In genomic region chr7:149872419-149873073, GRCh38 we compare ENCODE assay signal across 7 cellular contexts. TPM values are rescaled to one million over a fixed set of nuclear protein-coding genes. Genes with fewer than 3 reads are reported as not detected.
A peak's percentile ranks its signal among the peaks of the same experiment; 100 is the strongest.
DNase-seq lines count a peak whose midpoint lies in the region; ATAC-seq, FAIRE-seq and TF ChIP-seq lines count a peak whose summit lies in the region.

No MANE protein-coding gene starts in this region.

- H3K4me3 ChIP-seq in HUES48 (ENCODE audit: low read depth, low read length) (peak overlapping the region; percentile 70), bronchial epithelial cell (ENCODE audit: low read depth, low read length) (peak overlapping the region; percentile 62), iPS-20b (ENCODE audit: low read length) (peak overlapping the region; percentile 73), retinal pigment epithelial cell (ENCODE audit: low read length) (peak overlapping the region; percentile 68)

- H3K9me3 ChIP-seq in HUES48 (ENCODE audit: control insufficient read depth, insufficient read depth, low read length) (no peaks in the 10 kb centered on the region), iPS-20b (ENCODE audit: insufficient read depth, low read depth, low read length) (no peaks in the 10 kb centered on the region)

- TF ChIP-seq CTCF in bronchial epithelial cell (IDR thresholded peaks at IDR 0.05; ENCODE audit: insufficient read depth, low read length, severe bottlenecking) = peak; percentile 16
- peak; percentile 23 for TF ChIP-seq CTCF in retinal pigment epithelial cell (conservative IDR thresholded peaks at IDR 0.05; ENCODE audit: low read depth, low read length)

- ATAC-seq in HG03159 (IDR thresholded peaks at IDR 0.05; ENCODE audit: unreplicated experiment) = no peak

- H3K4me1 ChIP-seq in HUES48 (ENCODE audit: control insufficient read depth, insufficient read depth, low read length) (peaks cover 11% of the 10 kb centered on the region), iPS-20b (ENCODE audit: insufficient read depth, low read length) (peaks cover 6% of the 10 kb centered on the region; the same call in 1 of the 2 replicates)

- H3K27me3 ChIP-seq in HUES48 (ENCODE audit: control insufficient read depth, insufficient read depth, low read length) (peaks cover 22% of the 10 kb centered on the region), bronchial epithelial cell (ENCODE audit: control insufficient read depth, insufficient read depth, low read length) (no peaks in the 10 kb centered on the region), iPS-20b (ENCODE audit: insufficient read depth, low read length) (peaks cover 31% of the 10 kb centered on the region)

- no peak overlapping the region for H3K9ac ChIP-seq in HUES48 (ENCODE audit: low read depth, low read length)
- H3K9ac ChIP-seq in iPS-20b (ENCODE audit: low read depth, low read length) = peak overlapping the region; percentile 60; the same call in 1 of the 2 replicates

- H3K36me3 ChIP-seq in HUES48 (ENCODE audit: control insufficient read depth, insufficient read depth, low read length) (peaks cover 6% of the 10 kb centered on the region; the same call in 1 of the 2 replicates), bronchial epithelial cell (ENCODE audit: control insufficient read depth, insufficient read depth, low read length) (no peaks in the 10 kb centered on the region), iPS-20b (ENCODE audit: insufficient read depth, low read depth, low read length) (no peaks in the 10 kb centered on the region)

- no peak overlapping the region for H3K27ac ChIP-seq in HUES48 (ENCODE audit: low read depth, low read length)
- no peak overlapping the region for H3K27ac ChIP-seq in iPS-20b (ENCODE audit: low read length)

- peak; percentile 75 for DNase-seq in ELF-1 (ENCODE audit: low read depth, low spot score)
- peak; percentile 69 for DNase-seq in OCI-M1 (lab: John Stamatoyannopoulos, UW)
- DNase-seq in bronchial epithelial cell (ENCODE audit: low read depth) = peak; percentile 48
- peak; percentile 62 for DNase-seq in retinal pigment epithelial cell (ENCODE audit: low read depth)

- FAIRE-seq in bronchial epithelial cell (lab: Jason Lieb, UNC) = no peak

RNA-seq across cellular contexts. Expression of gene ATP6V0E2, which starts 1.2 kb away (rescaled TPM):
- 1.6 and 2.6 TPM in 2 replicates for total RNA-seq in bronchial epithelial cell

RNA-seq across cellular contexts. Expression of gene ZNF862, which starts 34.4 kb away (rescaled TPM):
- 5.0 and 8.7 TPM in 2 replicates for total RNA-seq in bronchial epithelial cell
